1 cellular context compared by ENCODE assay signal in the genomic region with DNA sequence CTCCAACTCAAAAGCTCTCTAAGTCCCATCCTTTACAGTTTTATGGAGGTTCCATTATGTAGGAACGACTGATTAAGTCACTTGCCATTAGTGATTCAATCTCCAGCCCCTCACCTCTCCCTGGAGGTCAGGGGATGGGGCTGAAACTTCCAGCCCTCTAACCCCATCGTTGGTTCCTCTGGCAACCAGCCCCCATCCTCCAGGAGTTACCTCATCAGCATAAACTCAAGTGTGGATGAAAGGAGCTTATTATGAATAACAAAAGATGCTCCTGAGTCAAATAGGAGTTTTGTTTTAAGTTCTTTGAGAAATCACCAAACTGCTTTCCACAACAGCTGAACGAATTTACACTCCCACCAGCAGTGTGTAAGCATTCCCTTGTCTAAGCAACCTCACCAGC.
TF ChIP-seq lines count a peak whose summit lies in the region.

No MANE protein-coding gene starts in this region.

TF ChIP-seq in WTC11, 78 proteins besides CTCF, POLR2A, EP300 and RAD21:
- TF ChIP-seq MYBL2 (CRISPR knock-in tag; IDR thresholded peaks at IDR 0.05): no peak
- peak; percentile 46; the same call in 1 of the 2 replicates for TF ChIP-seq ZBTB43 (CRISPR knock-in tag; IDR thresholded peaks at IDR 0.05)
TF ChIP-seq in WTC11: peak in this region for 1.
